ENCODE assay signal across 1 cellular context in the genomic region with DNA sequence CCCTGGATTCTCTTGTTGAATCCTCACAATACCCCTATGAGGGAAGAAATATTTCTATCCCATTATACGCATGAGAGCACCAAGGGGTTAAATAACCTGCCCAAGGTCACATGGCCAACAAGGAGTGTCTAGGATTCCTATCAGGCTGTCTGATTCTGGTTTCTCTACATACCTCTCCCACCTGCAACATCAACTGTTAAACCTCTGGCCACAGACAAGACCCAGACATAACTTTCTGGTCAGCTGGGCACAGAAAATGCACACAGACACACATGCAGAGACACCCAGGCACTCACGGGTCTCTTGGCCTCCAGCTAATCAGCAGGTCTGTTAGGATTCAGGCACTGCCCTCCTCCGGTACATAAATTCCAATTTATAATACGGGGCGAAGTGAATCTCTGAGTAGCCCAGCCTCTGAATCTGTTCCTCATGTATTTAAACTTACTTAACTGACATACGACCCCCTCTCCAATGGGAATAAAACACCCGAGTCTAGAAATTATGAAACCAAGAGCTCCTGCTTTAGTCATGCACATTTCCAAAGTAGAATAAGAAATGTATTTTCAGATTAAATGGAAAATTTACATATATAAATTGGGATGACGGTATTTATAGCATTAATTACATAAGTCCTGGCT.
TF ChIP-seq lines count a peak whose summit lies in the region.

No MANE protein-coding gene starts in this region.

TF ChIP-seq in GM12878, 131 proteins besides CTCF, POLR2A, EP300 and RAD21:
- TF ChIP-seq RAD51 (IDR thresholded peaks at IDR 0.05) (no peak), CREB1 (IDR thresholded peaks at IDR 0.05; ENCODE audit: low read depth) (no peak), ZNF384 (IDR thresholded peaks at IDR 0.05; ENCODE audit: borderline replicate concordance, low read depth, low read length) (no peak), STAT1 (conservative IDR thresholded peaks at IDR 0.05) (no peak), HDAC2 (IDR thresholded peaks at IDR 0.05) (no peak), BMI1 (IDR thresholded peaks at IDR 0.05; ENCODE audit: borderline replicate concordance) (no peak), ATF7 (IDR thresholded peaks at IDR 0.05; ENCODE audit: low read depth) (no peak), HSF1 (IDR thresholded peaks at IDR 0.05; ENCODE audit: low read depth, low read length) (no peak), NFYA (IDR thresholded peaks at IDR 0.05; ENCODE audit: borderline replicate concordance, low read depth, low read length) (no peak), ESRRA (IDR thresholded peaks at IDR 0.05; ENCODE audit: low read length) (no peak), BCL11A (IDR thresholded peaks at IDR 0.05; ENCODE audit: low read depth, low read length) (no peak), NFIC (IDR thresholded peaks at IDR 0.05; ENCODE audit: low read depth, low read length) (no peak)
- TF ChIP-seq, protein P1, sequence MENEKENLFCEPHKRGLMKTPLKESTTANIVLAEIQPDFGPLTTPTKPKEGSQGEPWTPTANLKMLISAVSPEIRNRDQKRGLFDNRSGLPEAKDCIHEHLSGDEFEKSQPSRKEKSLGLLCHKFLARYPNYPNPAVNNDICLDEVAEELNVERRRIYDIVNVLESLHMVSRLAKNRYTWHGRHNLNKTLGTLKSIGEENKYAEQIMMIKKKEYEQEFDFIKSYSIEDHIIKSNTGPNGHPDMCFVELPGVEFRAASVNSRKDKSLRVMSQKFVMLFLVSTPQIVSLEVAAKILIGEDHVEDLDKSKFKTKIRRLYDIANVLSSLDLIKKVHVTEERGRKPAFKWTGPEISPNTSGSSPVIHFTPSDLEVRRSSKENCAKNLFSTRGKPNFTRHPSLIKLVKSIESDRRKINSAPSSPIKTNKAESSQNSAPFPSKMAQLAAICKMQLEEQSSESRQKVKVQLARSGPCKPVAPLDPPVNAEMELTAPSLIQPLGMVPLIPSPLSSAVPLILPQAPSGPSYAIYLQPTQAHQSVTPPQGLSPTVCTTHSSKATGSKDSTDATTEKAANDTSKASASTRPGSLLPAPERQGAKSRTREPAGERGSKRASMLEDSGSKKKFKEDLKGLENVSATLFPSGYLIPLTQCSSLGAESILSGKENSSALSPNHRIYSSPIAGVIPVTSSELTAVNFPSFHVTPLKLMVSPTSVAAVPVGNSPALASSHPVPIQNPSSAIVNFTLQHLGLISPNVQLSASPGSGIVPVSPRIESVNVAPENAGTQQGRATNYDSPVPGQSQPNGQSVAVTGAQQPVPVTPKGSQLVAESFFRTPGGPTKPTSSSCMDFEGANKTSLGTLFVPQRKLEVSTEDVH (IDR thresholded peaks at IDR 0.05; ENCODE audit: low read depth, partially characterized antibody), result no peak
- TF ChIP-seq, protein P2, sequence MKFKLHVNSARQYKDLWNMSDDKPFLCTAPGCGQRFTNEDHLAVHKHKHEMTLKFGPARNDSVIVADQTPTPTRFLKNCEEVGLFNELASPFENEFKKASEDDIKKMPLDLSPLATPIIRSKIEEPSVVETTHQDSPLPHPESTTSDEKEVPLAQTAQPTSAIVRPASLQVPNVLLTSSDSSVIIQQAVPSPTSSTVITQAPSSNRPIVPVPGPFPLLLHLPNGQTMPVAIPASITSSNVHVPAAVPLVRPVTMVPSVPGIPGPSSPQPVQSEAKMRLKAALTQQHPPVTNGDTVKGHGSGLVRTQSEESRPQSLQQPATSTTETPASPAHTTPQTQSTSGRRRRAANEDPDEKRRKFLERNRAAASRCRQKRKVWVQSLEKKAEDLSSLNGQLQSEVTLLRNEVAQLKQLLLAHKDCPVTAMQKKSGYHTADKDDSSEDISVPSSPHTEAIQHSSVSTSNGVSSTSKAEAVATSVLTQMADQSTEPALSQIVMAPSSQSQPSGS (IDR thresholded peaks at IDR 0.05; ENCODE audit: low read length), result no peak
- TF ChIP-seq, protein P3, sequence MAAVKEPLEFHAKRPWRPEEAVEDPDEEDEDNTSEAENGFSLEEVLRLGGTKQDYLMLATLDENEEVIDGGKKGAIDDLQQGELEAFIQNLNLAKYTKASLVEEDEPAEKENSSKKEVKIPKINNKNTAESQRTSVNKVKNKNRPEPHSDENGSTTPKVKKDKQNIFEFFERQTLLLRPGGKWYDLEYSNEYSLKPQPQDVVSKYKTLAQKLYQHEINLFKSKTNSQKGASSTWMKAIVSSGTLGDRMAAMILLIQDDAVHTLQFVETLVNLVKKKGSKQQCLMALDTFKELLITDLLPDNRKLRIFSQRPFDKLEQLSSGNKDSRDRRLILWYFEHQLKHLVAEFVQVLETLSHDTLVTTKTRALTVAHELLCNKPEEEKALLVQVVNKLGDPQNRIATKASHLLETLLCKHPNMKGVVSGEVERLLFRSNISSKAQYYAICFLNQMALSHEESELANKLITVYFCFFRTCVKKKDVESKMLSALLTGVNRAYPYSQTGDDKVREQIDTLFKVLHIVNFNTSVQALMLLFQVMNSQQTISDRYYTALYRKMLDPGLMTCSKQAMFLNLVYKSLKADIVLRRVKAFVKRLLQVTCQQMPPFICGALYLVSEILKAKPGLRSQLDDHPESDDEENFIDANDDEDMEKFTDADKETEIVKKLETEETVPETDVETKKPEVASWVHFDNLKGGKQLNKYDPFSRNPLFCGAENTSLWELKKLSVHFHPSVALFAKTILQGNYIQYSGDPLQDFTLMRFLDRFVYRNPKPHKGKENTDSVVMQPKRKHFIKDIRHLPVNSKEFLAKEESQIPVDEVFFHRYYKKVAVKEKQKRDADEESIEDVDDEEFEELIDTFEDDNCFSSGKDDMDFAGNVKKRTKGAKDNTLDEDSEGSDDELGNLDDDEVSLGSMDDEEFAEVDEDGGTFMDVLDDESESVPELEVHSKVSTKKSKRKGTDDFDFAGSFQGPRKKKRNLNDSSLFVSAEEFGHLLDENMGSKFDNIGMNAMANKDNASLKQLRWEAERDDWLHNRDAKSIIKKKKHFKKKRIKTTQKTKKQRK (IDR thresholded peaks at IDR 0.05; ENCODE audit: low read depth, low read length), result no peak
